In genomic region chr17:49063652-49064051, GRCh38 we compare ENCODE assay signal across 18 cellular contexts.
DNase-seq lines count a peak whose midpoint lies in the region; ATAC-seq and TF ChIP-seq lines count a peak whose summit lies in the region.
"Had no signal": no experiment of that assay in that cellular context is flagged by ENCODE, and none has a peak within 500 bp of the region (broad histone marks: within the 10 kb centered on the region; RNA-seq: fewer than 3 reads in every experiment).

No MANE protein-coding gene starts in this region.

- no peak overlapping the region for H3K4me3 Mint-ChIP-seq in stimulated activated effector memory CD8-positive, alpha-beta T cell treated with anti-CD3 and anti-CD28 coated beads, Interleukin-12 subunit alpha, Interleukin-12 subunit beta, amount 100 ng/mL, for 72 hours
- H3K4me3 Mint-ChIP-seq: activated CD8-positive, alpha-beta memory T cell treated with anti-CD3 and anti-CD28 coated beads, Interleukin-2, amount 10 ng/mL, durations not matched to agents 7 days and 5 days; activated naive CD8-positive, alpha-beta T cell treated with anti-CD3 and anti-CD28 coated beads for 36 hours; CD14-positive monocyte had no signal

- H3K9me3 ChIP-seq in prostate gland = no peaks in the 10 kb centered on the region
- H3K9me3 ChIP-seq in breast epithelium = no peaks in the 10 kb centered on the region
- H3K9me3 ChIP-seq: right atrium auricular region, thoracic aorta had no signal

- TF ChIP-seq POLR2A in prostate gland (IDR thresholded peaks at IDR 0.05) (no peak), breast epithelium (IDR thresholded peaks at IDR 0.05) (no peak)

- intact Hi-C loops in prostate gland (cut with DNase I) = no loop called here
- intact Hi-C loops in breast epithelium (cut with DNase I; ENCODE audit: low total_unique reads) = no loop called here

- TF ChIP-seq EP300 in Ishikawa (IDR thresholded peaks at IDR 0.05; ENCODE audit: borderline replicate concordance) = no peak

- no peaks in the 10 kb centered on the region for H3K4me1 Mint-ChIP-seq in stimulated activated effector memory CD8-positive, alpha-beta T cell treated with anti-CD3 and anti-CD28 coated beads, Interleukin-12 subunit alpha, Interleukin-12 subunit beta, amount 100 ng/mL, for 72 hours
- H3K4me1 Mint-ChIP-seq: activated CD8-positive, alpha-beta memory T cell treated with anti-CD3 and anti-CD28 coated beads, Interleukin-2, amount 10 ng/mL, durations not matched to agents 7 days and 5 days; activated naive CD8-positive, alpha-beta T cell treated with anti-CD3 and anti-CD28 coated beads for 36 hours; CD14-positive monocyte had no signal

- no peak overlapping the region for H3K27ac Mint-ChIP-seq in stimulated activated effector memory CD8-positive, alpha-beta T cell treated with anti-CD3 and anti-CD28 coated beads, Interleukin-12 subunit alpha, Interleukin-12 subunit beta, amount 100 ng/mL, for 72 hours
- H3K27ac Mint-ChIP-seq: activated CD8-positive, alpha-beta memory T cell treated with anti-CD3 and anti-CD28 coated beads, Interleukin-2, amount 10 ng/mL, durations not matched to agents 7 days and 5 days; activated naive CD8-positive, alpha-beta T cell treated with anti-CD3 and anti-CD28 coated beads for 36 hours; activated T-helper 2 cell treated with anti-CD3 and anti-CD28 coated beads, Interferon-gamma antibody, Interleukin-2, Interleukin-4, amounts not matched to agents 10 μg/mL and 5 μg/mL and 100 μg/mL, durations not matched to agents 14 hours and 24 hours and 36 hours; CD14-positive monocyte had no signal

- ATAC-seq in GM21825 (IDR thresholded peaks at IDR 0.05; ENCODE audit: unreplicated experiment) = no peak
- ATAC-seq in stimulated activated effector memory CD8-positive, alpha-beta T cell treated with anti-CD3 and anti-CD28 coated beads, Interleukin-12 subunit alpha, Interleukin-12 subunit beta, amount 100 ng/mL, for 72 hours = no peak
- ATAC-seq: activated CD8-positive, alpha-beta memory T cell treated with anti-CD3 and anti-CD28 coated beads, Interleukin-2, amount 10 ng/mL, durations not matched to agents 7 days and 5 days; left ventricle myocardium superior; Right ventricle myocardium inferior had no signal

- no peak overlapping the region for H3K4me3 ChIP-seq in prostate gland
- no peak overlapping the region for H3K4me3 ChIP-seq in breast epithelium
- H3K4me3 ChIP-seq: right atrium auricular region, thoracic aorta had no signal

- H3K27me3 ChIP-seq in prostate gland (replicated peaks; ENCODE audit: insufficient read depth) (no peaks in the 10 kb centered on the region), breast epithelium (no peaks in the 10 kb centered on the region)
- H3K27me3 ChIP-seq: right atrium auricular region had no signal

- H3K4me1 ChIP-seq in prostate gland (replicated peaks) (no peaks in the 10 kb centered on the region), breast epithelium (no peaks in the 10 kb centered on the region)
- H3K4me1 ChIP-seq: right atrium auricular region had no signal

- H3K36me3 ChIP-seq in prostate gland (no peaks in the 10 kb centered on the region), breast epithelium (no peaks in the 10 kb centered on the region)
- H3K36me3 ChIP-seq: right atrium auricular region, thoracic aorta had no signal

- TF ChIP-seq RAD21 in Ishikawa (IDR thresholded peaks at IDR 0.05; ENCODE audit: low read depth) = no peak

- no peaks in the 10 kb centered on the region for H3K9me3 Mint-ChIP-seq in stimulated activated effector memory CD8-positive, alpha-beta T cell treated with anti-CD3 and anti-CD28 coated beads, Interleukin-12 subunit alpha, Interleukin-12 subunit beta, amount 100 ng/mL, for 72 hours
- H3K9me3 Mint-ChIP-seq: activated naive CD8-positive, alpha-beta T cell treated with anti-CD3 and anti-CD28 coated beads for 36 hours; activated T-helper 2 cell treated with anti-CD3 and anti-CD28 coated beads, Interferon-gamma antibody, Interleukin-2, Interleukin-4, amounts not matched to agents 10 μg/mL and 5 μg/mL and 100 μg/mL, durations not matched to agents 14 hours and 24 hours and 36 hours had no signal

- no peaks in the 10 kb centered on the region for H3K36me3 Mint-ChIP-seq in stimulated activated effector memory CD8-positive, alpha-beta T cell treated with anti-CD3 and anti-CD28 coated beads, Interleukin-12 subunit alpha, Interleukin-12 subunit beta, amount 100 ng/mL, for 72 hours
- H3K36me3 Mint-ChIP-seq: activated CD8-positive, alpha-beta memory T cell treated with anti-CD3 and anti-CD28 coated beads, Interleukin-2, amount 10 ng/mL, durations not matched to agents 7 days and 5 days; activated naive CD8-positive, alpha-beta T cell treated with anti-CD3 and anti-CD28 coated beads for 36 hours; CD14-positive monocyte had no signal

- H3K27ac ChIP-seq in caudate nucleus (ENCODE audit: low read depth, low read length) = peak overlapping the region; percentile 36
- no peak overlapping the region for H3K27ac ChIP-seq in prostate gland
- no peak overlapping the region for H3K27ac ChIP-seq in breast epithelium
- H3K27ac ChIP-seq: right atrium auricular region, thoracic aorta had no signal

- WGBS in prostate gland = 2% methylated on average over 2 of the region's 2 CpGs

- peak in 37 of 61 donors; percentile 0 to 82 (median 13) for DNase-seq in caudate nucleus (lab: John Stamatoyannopoulos, UW)
- peak in 31 of 51 donors; percentile 1 to 68 (median 38) for DNase-seq in hypothalamus (lab: John Stamatoyannopoulos, UW)
- peak; percentile 7 for DNase-seq in prostate gland (ENCODE audit: low spot score)
- no peak for DNase-seq in stimulated activated effector memory CD8-positive, alpha-beta T cell treated with anti-CD3 and anti-CD28 coated beads, Interleukin-12 subunit alpha, Interleukin-12 subunit beta, amount 100 ng/mL, for 72 hours (ENCODE audit: low spot score in 2 of 2)
- no peak for DNase-seq in NCI-H774 (lab: John Stamatoyannopoulos, UW)
- no peak for DNase-seq in breast epithelium (ENCODE audit: low spot score in 2 of 2)
- DNase-seq: activated CD4-positive, alpha-beta T cell treated with anti-CD3 and anti-CD28 coated beads for 4 hours; activated CD8-positive, alpha-beta memory T cell treated with anti-CD3 and anti-CD28 coated beads, Interleukin-2, amount 10 ng/mL, durations not matched to agents 7 days and 5 days; activated naive CD8-positive, alpha-beta T cell treated with anti-CD3 and anti-CD28 coated beads for 36 hours; left ventricle myocardium superior; NCI-H69 had no signal

- TF ChIP-seq CTCF in prostate gland (IDR thresholded peaks at IDR 0.05) (no peak), breast epithelium (IDR thresholded peaks at IDR 0.05) (no peak)

TF ChIP-seq in Ishikawa, 13 proteins besides CTCF, POLR2A, EP300 and RAD21:
- TF ChIP-seq REST (IDR thresholded peaks at IDR 0.05; ENCODE audit: low read depth) (no peak), FOXM1 (IDR thresholded peaks at IDR 0.05; ENCODE audit: borderline replicate concordance, low read depth) (no peak), YY1 (IDR thresholded peaks at IDR 0.05; ENCODE audit: low read depth) (no peak), NFIC (IDR thresholded peaks at IDR 0.05) (peak; percentile 77)

Comparison
In these comparisons a context has a peak if more than half of its experiments do, and no peak if none do; other contexts are left out.
1. DNase-seq: peak in caudate nucleus (37 of 61), hypothalamus (31 of 51) and prostate gland (single experiment); none in stimulated activated effector memory CD8-positive, alpha-beta T cell treated with anti-CD3 and anti-CD28 coated beads, Interleukin-12 subunit alpha, Interleukin-12 subunit beta, amount 100 ng/mL, for 72 hours (0 of 2), NCI-H774 (single experiment) and breast epithelium (0 of 2).